In genomic region chr4:85682391-85682790, GRCh38 we compare ENCODE assay signal across 24 cellular contexts.
A peak's percentile ranks its signal among the peaks of the same experiment; 100 is the strongest.
DNase-seq lines count a peak whose midpoint lies in the region; ATAC-seq, FAIRE-seq and TF ChIP-seq lines count a peak whose summit lies in the region.
"Had no signal": no experiment of that assay in that cellular context is flagged by ENCODE, and none has a peak within 500 bp of the region (broad histone marks: within the 10 kb centered on the region; RNA-seq: fewer than 3 reads in every experiment).

No MANE protein-coding gene starts in this region.

- no peak for FAIRE-seq in A549 (lab: Jason Lieb, UNC)
- FAIRE-seq: D721Med, H54 had no signal

- TF ChIP-seq CTCF in A549 (IDR thresholded peaks at IDR 0.05) (no peak), neutrophil (IDR thresholded peaks at IDR 0.05) (no peak), mucosa of descending colon (IDR thresholded peaks at IDR 0.05) (no peak)
- no peak for TF ChIP-seq CTCF in CD4-positive, alpha-beta T cell (IDR thresholded peaks at IDR 0.05)

- TF ChIP-seq POLR2A in A549 (IDR thresholded peaks at IDR 0.05; ENCODE audit: low read length): no peak

- no peak overlapping the region for H3K27ac Mint-ChIP-seq in CD4-positive, alpha-beta T cell

- ATAC-seq in A549 (no peak), mucosa of descending colon (no peak)
- no peak for ATAC-seq in CD4-positive, alpha-beta T cell (ENCODE audit: poor library complexity)
- ATAC-seq: Panc1 had no signal

- no peaks in the 10 kb centered on the region for H3K36me3 Mint-ChIP-seq in CD4-positive, alpha-beta T cell (ENCODE audit: low read depth)

- WGBS in A549 (ENCODE audit: missing lambda C conversion rate): 100% methylated on average over 1 of the region's 1 CpG

- no peak for TF ChIP-seq EP300 in A549 (IDR thresholded peaks at IDR 0.05)

- H3K27ac ChIP-seq in A549 (no peak overlapping the region), SJSA1 (peak overlapping the region; percentile 76), cingulate gyrus (ENCODE audit: low read depth, low read length) (peak overlapping the region; percentile 7), neutrophil (peak overlapping the region; percentile 80)
- H3K27ac ChIP-seq in CD4-positive, alpha-beta T cell (ENCODE audit: low read depth, low read length): no peak overlapping the region
- H3K27ac ChIP-seq: C4-2B had no signal

- no peaks in the 10 kb centered on the region for H3K27me3 ChIP-seq in SJSA1 (replicated peaks)
- H3K27me3 ChIP-seq in neutrophil: no peaks in the 10 kb centered on the region
- H3K27me3 ChIP-seq in CD4-positive, alpha-beta T cell (ENCODE audit: control insufficient read depth, insufficient read depth, low read length): no peaks in the 10 kb centered on the region

- H3K27me3 Mint-ChIP-seq in CD4-positive, alpha-beta T cell: no peaks in the 10 kb centered on the region

- H3K4me3 ChIP-seq in A549: no peak overlapping the region
- no peak overlapping the region for H3K4me3 ChIP-seq in SJSA1
- no peak overlapping the region for H3K4me3 ChIP-seq in neutrophil (ENCODE audit: low read depth in 1 of 2, low read length in 1 of 2)
- no peak overlapping the region for H3K4me3 ChIP-seq in mucosa of descending colon

- H3K36me3 ChIP-seq in SJSA1 (no peaks in the 10 kb centered on the region), neutrophil (no peaks in the 10 kb centered on the region), mucosa of descending colon (ENCODE audit: low read depth) (no peaks in the 10 kb centered on the region)

- no peak overlapping the region for H3K4me2 ChIP-seq in A549

- H3K9me3 Mint-ChIP-seq in CD4-positive, alpha-beta T cell: peaks cover 3% of the 10 kb centered on the region

- no peak for TF ChIP-seq RAD21 in A549 (conservative IDR thresholded peaks at IDR 0.05 in 1 of 2, IDR thresholded peaks at IDR 0.05 in 1 of 2)

- DNase-seq in A549 (ENCODE audit: low read depth in 1 of 2, low spot score in 1 of 2) (no peak), SJSA1 (ENCODE audit: low read depth in 1 of 2, low spot score in 2 of 2) (no peak), NCI-H446 treated with DMSO at 0.1 percent for 48 hours (lab: John Stamatoyannopoulos, UW) (no peak), mucosa of descending colon (no peak), activated gamma-delta T cell (lab: John Stamatoyannopoulos, UW) (no peak)
- no peak for DNase-seq in CD4-positive, alpha-beta T cell
- DNase-seq: 8988T, AML-193, DMS53, EL, GF-D8, KBM-7, NCI-H1092, NCI-H1436, NCI-H1930, NCI-H510A treated with DMSO at 0.1 percent for 48 hours, NCI-H748 treated with DMSO at 0.1 percent for 48 hours, SIG-M5 had no signal

- H3K9me3 ChIP-seq in A549 (no peaks in the 10 kb centered on the region), SJSA1 (replicated peaks) (no peaks in the 10 kb centered on the region), neutrophil (no peaks in the 10 kb centered on the region), mucosa of descending colon (no peaks in the 10 kb centered on the region)
- H3K9me3 ChIP-seq in CD4-positive, alpha-beta T cell (ENCODE audit: control insufficient read depth, low read length): no peaks in the 10 kb centered on the region

- intact Hi-C loops in mucosa of descending colon (cut with DNase I, micrococcal nuclease): no loop called here
- intact Hi-C loops in CD4-positive, alpha-beta T cell (cut with DNase I, micrococcal nuclease): no loop called here

- H3K4me1 ChIP-seq in A549: no peaks in the 10 kb centered on the region
- H3K4me1 ChIP-seq in SJSA1 (replicated peaks): peaks cover 19% of the 10 kb centered on the region
- peaks cover 47 to 62% of the 10 kb centered on the region in 2 experiments for H3K4me1 ChIP-seq in neutrophil (ENCODE audit: control insufficient read depth in 1 of 2, insufficient read depth in 1 of 2, low read depth in 1 of 2, low read length in 1 of 2)
- no peaks in the 10 kb centered on the region for H3K4me1 ChIP-seq in mucosa of descending colon (ENCODE audit: low read depth)

- no peak overlapping the region for H3K4me3 Mint-ChIP-seq in CD4-positive, alpha-beta T cell

- CTCF ChIA-PET in A549 (lab: Yijun Ruan, JAX): no interaction called here
- CTCF ChIA-PET in CD4-positive, alpha-beta T cell (lab: Charles Lee): no interaction called here

- no peaks in the 10 kb centered on the region for H3K4me1 Mint-ChIP-seq in CD4-positive, alpha-beta T cell (ENCODE audit: low read depth)

- POLR2A ChIA-PET in A549 (lab: Yijun Ruan, JAX): no interaction called here
- POLR2A ChIA-PET in CD4-positive, alpha-beta T cell (lab: Charles Lee): no interaction called here

TF ChIP-seq in A549, 52 proteins besides CTCF, POLR2A, EP300 and RAD21:
- TF ChIP-seq NFE2L2 (conservative IDR thresholded peaks at IDR 0.05; ENCODE audit: low read length): no peak
- peak; percentile 46 for TF ChIP-seq MAFK (IDR thresholded peaks at IDR 0.05; ENCODE audit: partially characterized antibody)
- no peak for TF ChIP-seq NPAS2 (CRISPR knock-in tag; IDR thresholded peaks at IDR 0.05; ENCODE audit: borderline replicate concordance)
- no peak for TF ChIP-seq CBX2 (IDR thresholded peaks at IDR 0.05; ENCODE audit: borderline replicate concordance, low read depth)
- TF ChIP-seq ZC3H11A (IDR thresholded peaks at IDR 0.05): no peak
- no peak for TF ChIP-seq REST (IDR thresholded peaks at IDR 0.05)
- TF ChIP-seq CBX8 (IDR thresholded peaks at IDR 0.05): no peak
- no peak for TF ChIP-seq EHF (CRISPR knock-in tag; IDR thresholded peaks at IDR 0.05)
- TF ChIP-seq HDAC2 (IDR thresholded peaks at IDR 0.05): no peak

Comparison
In these comparisons a context has a peak if more than half of its experiments do, and no peak if none do; other contexts are left out.
1. H3K27ac ChIP-seq: peak in SJSA1 (single experiment), cingulate gyrus (single experiment) and neutrophil (single experiment); none in A549 (0 of 2) and CD4-positive, alpha-beta T cell (single experiment).